In genomic region chr6:36343109-36343508, GRCh38 we compare ENCODE assay signal across 31 cellular contexts. TPM values are rescaled to one million over a fixed set of nuclear protein-coding genes. Genes with fewer than 3 reads are reported as not detected.
"Had no signal": no experiment of that assay in that cellular context is flagged by ENCODE, and none has a peak within 500 bp of the region (broad histone marks: within the 10 kb centered on the region; RNA-seq: fewer than 3 reads in every experiment).

No MANE protein-coding gene starts in this region.

- H3K36me3 Mint-ChIP-seq: activated naive CD8-positive, alpha-beta T cell treated with anti-CD3 and anti-CD28 coated beads for 36 hours had no signal

- H3K4me3 ChIP-seq: gastroesophageal sphincter, hepatocyte, ovary, right atrium auricular region, uterus had no signal

- DNase-seq: activated CD4-positive, alpha-beta T cell treated with anti-CD3 and anti-CD28 coated beads for 4 hours; activated CD4-positive, alpha-beta T cell treated with anti-CD3 and anti-CD28 coated beads, Interleukin-2, amount 50 U/mL, for 4 hours; activated effector memory CD4-positive, alpha-beta T cell treated with Interleukin-2 at 50 U/mL for 16 hours; activated naive CD4-positive, alpha-beta T cell treated with Interleukin-2 at 50 U/mL for 16 hours; activated naive CD8-positive, alpha-beta T cell treated with anti-CD3 and anti-CD28 coated beads for 36 hours; activated T-cell treated with anti-CD3 and anti-CD28 coated beads for 4 hours; activated T-cell treated with anti-CD3 and anti-CD28 coated beads, Interleukin-2, amount 50 U/mL, for 72 hours; brain microvascular endothelial cell; cortex of kidney; effector memory CD8-positive, alpha-beta T cell; left colon; mammary epithelial cell; stimulated activated CD4-positive, alpha-beta T cell treated with anti-CD3 and anti-CD28 coated beads, Interleukin-2, amount 100 ng/mL, for 48 hours; stimulated activated naive CD4-positive, alpha-beta T cell treated with Interleukin-2 at 50 U/mL for 16 hours; trophoblast cell; uterus had no signal

- H3K36me3 ChIP-seq: brain microvascular endothelial cell, gastroesophageal sphincter, ovary, right atrium auricular region, uterus had no signal

- ATAC-seq: activated T-cell treated with anti-CD3 and anti-CD28 coated beads, Interleukin-2, amount 50 U/mL, for 72 hours; effector memory CD8-positive, alpha-beta T cell; gastroesophageal sphincter; left colon had no signal

- H3K27ac Mint-ChIP-seq: activated naive CD8-positive, alpha-beta T cell treated with anti-CD3 and anti-CD28 coated beads for 36 hours; activated T-cell treated with anti-CD3 and anti-CD28 coated beads, Interleukin-2, amount 50 U/mL, for 72 hours; effector memory CD8-positive, alpha-beta T cell had no signal

- H3K9me3 ChIP-seq: gastroesophageal sphincter, ovary, right atrium auricular region, uterus had no signal

- H3K4me3 Mint-ChIP-seq: activated naive CD8-positive, alpha-beta T cell treated with anti-CD3 and anti-CD28 coated beads for 36 hours; activated T-cell treated with anti-CD3 and anti-CD28 coated beads, Interleukin-2, amount 50 U/mL, for 72 hours; effector memory CD8-positive, alpha-beta T cell had no signal

- H3K4me1 ChIP-seq: uterus had no signal

- H3K27ac ChIP-seq: brain microvascular endothelial cell, gastroesophageal sphincter, hepatocyte, ovary, right atrium auricular region, uterus, VCaP had no signal

- H3K27me3 ChIP-seq: hepatocyte, ovary, right atrium auricular region, uterus had no signal

- H3K9me3 Mint-ChIP-seq: activated naive CD8-positive, alpha-beta T cell treated with anti-CD3 and anti-CD28 coated beads for 36 hours; activated T-cell treated with anti-CD3 and anti-CD28 coated beads, Interleukin-2, amount 50 U/mL, for 72 hours; effector memory CD8-positive, alpha-beta T cell had no signal

RNA-seq across cellular contexts. Expression of gene BNIP5, which starts 6.4 kb away (rescaled TPM):
- total RNA-seq: activated naive CD8-positive, alpha-beta T cell treated with anti-CD3 and anti-CD28 coated beads for 36 hours; activated T-cell treated with anti-CD3 and anti-CD28 coated beads, Interleukin-2, amount 50 U/mL, for 72 hours; astrocyte; cardiac septum; cerebellum; endothelial cell of umbilical vein; fibroblast of lung; fibroblast of villous mesenchyme; gastroesophageal sphincter; liver; mammary epithelial cell; pulmonary artery endothelial cell; right atrium auricular region; skeletal muscle tissue; uterus had no signal

RNA-seq across cellular contexts. Expression of gene ETV7, which starts 44.4 kb away (rescaled TPM):
- total RNA-seq: cerebellum, skeletal muscle tissue, temporal lobe had no signal
